ENCODE assay signal across 12 cellular contexts in the genomic region with DNA sequence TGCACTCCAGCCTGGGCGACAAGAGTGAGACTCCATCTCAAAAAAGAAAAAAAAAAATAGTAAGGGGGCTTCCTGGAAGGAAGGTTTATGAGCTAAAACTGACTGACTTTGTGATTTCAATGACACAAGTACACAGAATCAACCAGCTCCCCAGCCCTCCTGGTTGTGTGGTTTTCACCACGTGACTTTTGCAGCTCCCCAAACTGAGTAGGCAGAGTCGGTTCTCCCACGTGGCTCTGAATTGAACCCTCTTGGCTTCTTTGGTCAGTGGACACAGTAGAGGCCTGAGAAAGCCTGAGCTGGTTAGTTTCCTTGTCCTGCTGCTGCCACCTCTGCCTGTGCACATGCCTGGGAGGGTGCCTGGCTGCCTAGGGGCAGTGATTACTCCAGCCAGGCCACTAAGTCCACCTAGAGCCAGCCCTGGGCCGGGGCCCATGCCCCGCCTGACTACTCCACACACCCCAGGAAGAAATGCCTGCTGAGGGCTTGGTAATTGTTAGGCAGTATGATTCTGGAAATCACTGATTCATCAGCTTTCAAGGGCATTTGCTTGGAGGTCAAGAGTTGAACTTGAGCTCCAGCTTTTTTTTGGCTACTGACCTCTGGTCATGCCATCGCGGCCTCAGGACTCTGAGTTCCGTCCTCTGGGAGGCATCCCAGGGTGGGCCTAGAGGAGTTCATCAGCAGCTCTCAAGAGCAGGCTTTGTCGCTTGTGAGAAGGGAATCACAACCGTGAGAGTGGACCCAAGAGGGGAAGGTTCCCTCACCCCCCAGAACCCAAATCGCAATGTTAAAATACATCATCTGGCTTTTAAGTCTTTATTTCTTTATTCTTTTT.
"Had no signal": no experiment of that assay in that cellular context is flagged by ENCODE, and none has a peak within 500 bp of the region (broad histone marks: within the 10 kb centered on the region; RNA-seq: fewer than 3 reads in every experiment).

No MANE protein-coding gene starts in this region.

- H3K27me3 Mint-ChIP-seq: activated B cell treated with CpG ODN at 0.5 μM for 24 hours had no signal

- H3K36me3 Mint-ChIP-seq: activated naive CD8-positive, alpha-beta T cell had no signal

- DNase-seq: activated B cell treated with CpG ODN at 0.5 μM for 24 hours; activated gamma-delta T cell; activated T-cell treated with anti-CD3 and anti-CD28 coated beads, Interleukin-2, amount 50 U/mL, for 48 hours; dermis blood vessel endothelial cell; endodermal cell; mammary epithelial cell; nephron progenitor cell; stimulated activated CD4-positive, alpha-beta T cell treated with anti-CD3 and anti-CD28 coated beads, Interleukin-4, amount 100 ng/mL, for 4 hours; trophoblast cell had no signal

- H3K27ac Mint-ChIP-seq: activated B cell treated with CpG ODN at 0.5 μM for 24 hours; activated naive CD8-positive, alpha-beta T cell; endodermal cell; nephron progenitor cell; T-helper 1 cell treated with Interleukin-12 subunit alpha and Interleukin-12 subunit beta and Interleukin-4 antibody, amounts not matched to agents 30 μg/mL and 1 μg/mL, for 36 hours had no signal

- H3K9me3 Mint-ChIP-seq: activated B cell treated with CpG ODN at 0.5 μM for 24 hours; endodermal cell; nephron progenitor cell; T-helper 1 cell treated with Interleukin-12 subunit alpha and Interleukin-12 subunit beta and Interleukin-4 antibody, amounts not matched to agents 30 μg/mL and 1 μg/mL, for 36 hours had no signal

- H3K4me3 Mint-ChIP-seq: activated B cell treated with CpG ODN at 0.5 μM for 24 hours; activated naive CD8-positive, alpha-beta T cell; endodermal cell; nephron progenitor cell; T-helper 1 cell treated with Interleukin-12 subunit alpha and Interleukin-12 subunit beta and Interleukin-4 antibody, amounts not matched to agents 30 μg/mL and 1 μg/mL, for 36 hours had no signal

- ATAC-seq: left lobe of liver had no signal
